Comparison of ENCODE assay signal across 15 cellular contexts in the genomic region with DNA sequence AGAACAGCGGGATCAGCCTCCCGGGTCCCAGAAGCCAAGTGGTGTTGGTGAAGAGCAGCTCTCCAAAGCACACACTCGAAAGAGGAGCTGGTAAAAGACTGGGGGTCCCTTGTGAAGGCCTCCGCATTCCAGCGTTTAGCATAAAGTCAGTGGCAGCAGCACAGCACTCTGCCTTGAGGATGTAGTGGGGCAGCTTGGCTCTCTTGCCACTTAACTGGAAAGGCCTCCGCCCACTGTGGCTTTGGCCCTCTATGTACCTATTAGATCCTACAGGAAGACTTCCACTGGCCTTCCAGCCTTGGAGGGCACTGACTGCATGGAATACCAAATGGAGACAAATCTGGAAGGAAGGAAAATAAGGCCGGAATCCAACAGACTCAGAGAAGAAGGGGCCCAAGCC.
DNase-seq lines count a peak whose midpoint lies in the region; ATAC-seq, FAIRE-seq and TF ChIP-seq lines count a peak whose summit lies in the region.
"Had no signal": no experiment of that assay in that cellular context is flagged by ENCODE, and none has a peak within 500 bp of the region (broad histone marks: within the 10 kb centered on the region; RNA-seq: fewer than 3 reads in every experiment).

No MANE protein-coding gene starts in this region.

- H3K4me3 ChIP-seq in A549 (no peak overlapping the region), spleen (no peak overlapping the region)

- H3K27ac Mint-ChIP-seq in chondrocyte (ENCODE audit: unreplicated experiment), result no peak overlapping the region
- H3K27ac Mint-ChIP-seq: B cell; CD4-positive, alpha-beta T cell had no signal

- CTCF ChIA-PET in A549 (lab: Yijun Ruan, JAX), result no interaction called here

- H3K9me3 ChIP-seq in A549 (no peaks in the 10 kb centered on the region), spleen (no peaks in the 10 kb centered on the region)

- H3K4me3 Mint-ChIP-seq in chondrocyte (ENCODE audit: unreplicated experiment), result no peak overlapping the region
- no peak overlapping the region for H3K4me3 Mint-ChIP-seq in activated T-cell treated with anti-CD3 and anti-CD28 coated beads, Interleukin-2, amount 50 U/mL, for 4 hours
- H3K4me3 Mint-ChIP-seq: B cell; CD4-positive, alpha-beta T cell had no signal

- H3K4me1 Mint-ChIP-seq in chondrocyte (ENCODE audit: low read depth), result peaks cover 6% of the 10 kb centered on the region
- no peaks in the 10 kb centered on the region for H3K4me1 Mint-ChIP-seq in activated T-cell treated with anti-CD3 and anti-CD28 coated beads, Interleukin-2, amount 50 U/mL, for 4 hours (ENCODE audit: low read depth)
- H3K4me1 Mint-ChIP-seq: B cell had no signal

- H3K36me3 ChIP-seq in spleen, result no peaks in the 10 kb centered on the region

- TF ChIP-seq EP300 in A549 (IDR thresholded peaks at IDR 0.05), result no peak

- TF ChIP-seq RAD21 in A549 (conservative IDR thresholded peaks at IDR 0.05 in 1 of 2, IDR thresholded peaks at IDR 0.05 in 1 of 2), result no peak

- intact Hi-C loops in spleen (cut with DNase I; ENCODE audit: low total_unique reads), result no loop called here

- no peaks in the 10 kb centered on the region for H3K36me3 Mint-ChIP-seq in chondrocyte (ENCODE audit: low read depth)
- H3K36me3 Mint-ChIP-seq in activated T-cell treated with anti-CD3 and anti-CD28 coated beads, Interleukin-2, amount 50 U/mL, for 4 hours (ENCODE audit: insufficient read depth), result no peaks in the 10 kb centered on the region

- TF ChIP-seq CTCF in A549 (IDR thresholded peaks at IDR 0.05) (no peak), chondrocyte (IDR thresholded peaks at IDR 0.05) (no peak), spleen (IDR thresholded peaks at IDR 0.05 in 8 of 11, conservative IDR thresholded peaks at IDR 0.05 in 3 of 11) (no peak)

- no peak overlapping the region for H3K4me2 ChIP-seq in A549

- POLR2A ChIA-PET in A549 (lab: Yijun Ruan, JAX), result no interaction called here

- H3K4me1 ChIP-seq in A549 (peaks cover 27% of the 10 kb centered on the region), spleen (peaks cover 0 to 15% (median 5%) of the 10 kb centered on the region in 6 donors)

- 92% methylated on average over 7 of the region's 7 CpGs for WGBS in A549 (ENCODE audit: missing lambda C conversion rate)
- 80 to 87% (median 84%) methylated on average over 7 of the region's 7 CpGs for WGBS in spleen, 5 donors

- H3K27ac ChIP-seq in A549, result peak overlapping the region; percentile 93 to 98
- no peak overlapping the region for H3K27ac ChIP-seq in spleen

- no peak for DNase-seq in A549 (ENCODE audit: low read depth in 1 of 2, low spot score in 1 of 2)
- peak; percentile 39 for DNase-seq in chondrocyte (ENCODE audit: low spot score)
- DNase-seq in left lobe of liver (ENCODE audit: low spot score), result peak; percentile 29
- DNase-seq in spleen, result peak; percentile 51
- DNase-seq in MV-4-11 (lab: John Stamatoyannopoulos, UW), result no peak
- DNase-seq in activated CD4-positive, alpha-beta T cell treated with anti-CD3 and anti-CD28 coated beads for 1 hour, result no peak
- DNase-seq in activated T-cell treated with anti-CD3 and anti-CD28 coated beads, Interleukin-2, amount 50 U/mL, for 4 hours, result no peak
- DNase-seq: C1 segment of cervical spinal cord; Calu3; CD4-positive, alpha-beta T cell; DMS 273 treated with DMSO at 0.1 percent for 48 hours; IMR-90 had no signal

- peaks cover 25% of the 10 kb centered on the region for H3K27me3 Mint-ChIP-seq in chondrocyte (ENCODE audit: low read depth)
- H3K27me3 Mint-ChIP-seq in activated T-cell treated with anti-CD3 and anti-CD28 coated beads, Interleukin-2, amount 50 U/mL, for 4 hours (ENCODE audit: low read depth), result peaks cover 26% of the 10 kb centered on the region

- no peaks in the 10 kb centered on the region for H3K9me3 Mint-ChIP-seq in chondrocyte (ENCODE audit: low read depth)
- no peaks in the 10 kb centered on the region for H3K9me3 Mint-ChIP-seq in activated T-cell treated with anti-CD3 and anti-CD28 coated beads, Interleukin-2, amount 50 U/mL, for 4 hours
- H3K9me3 Mint-ChIP-seq: CD4-positive, alpha-beta T cell had no signal

- ATAC-seq in A549 (no peak), left lobe of liver (no peak)
- no peak for ATAC-seq in activated T-cell treated with anti-CD3 and anti-CD28 coated beads, Interleukin-2, amount 50 U/mL, for 4 hours
- ATAC-seq: HCT116 had no signal

- peaks cover 0 to 77% (median 6%) of the 10 kb centered on the region in 7 donors for H3K27me3 ChIP-seq in spleen (replicated peaks in 1 of 7)

- TF ChIP-seq POLR2A in A549 (IDR thresholded peaks at IDR 0.05; ENCODE audit: low read length) (no peak), spleen (IDR thresholded peaks at IDR 0.05) (no peak)

- FAIRE-seq in A549 (lab: Jason Lieb, UNC), result no peak
- FAIRE-seq: H54 had no signal

TF ChIP-seq in A549, 52 proteins besides CTCF, POLR2A, EP300 and RAD21:
- TF ChIP-seq BHLHE40 (IDR thresholded peaks at IDR 0.05; ENCODE audit: low read depth, low read length), result no peak
- no peak for TF ChIP-seq REST (IDR thresholded peaks at IDR 0.05)
- TF ChIP-seq RCOR1 (IDR thresholded peaks at IDR 0.05; ENCODE audit: low read depth, low read length), result no peak
- TF ChIP-seq MAZ (IDR thresholded peaks at IDR 0.05; ENCODE audit: borderline replicate concordance, low read depth, low read length), result no peak
- TF ChIP-seq JUNB (IDR thresholded peaks at IDR 0.05), result no peak
- TF ChIP-seq PHF8 (IDR thresholded peaks at IDR 0.05; ENCODE audit: borderline replicate concordance, low read depth), result no peak

Comparison
In these comparisons a context has a peak if more than half of its experiments do, and no peak if none do; other contexts are left out.
1. DNase-seq: peak in chondrocyte (single experiment), left lobe of liver (single experiment) and spleen (single experiment); none in A549 (0 of 2), MV-4-11 (single experiment), activated CD4-positive, alpha-beta T cell treated with anti-CD3 and anti-CD28 coated beads for 1 hour (single experiment) and activated T-cell treated with anti-CD3 and anti-CD28 coated beads, Interleukin-2, amount 50 U/mL, for 4 hours (single experiment).
2. H3K27ac ChIP-seq: peak in A549 (2 of 2); none in spleen (0 of 8).